Comparison of ENCODE assay signal across 13 cellular contexts in the genomic region with DNA sequence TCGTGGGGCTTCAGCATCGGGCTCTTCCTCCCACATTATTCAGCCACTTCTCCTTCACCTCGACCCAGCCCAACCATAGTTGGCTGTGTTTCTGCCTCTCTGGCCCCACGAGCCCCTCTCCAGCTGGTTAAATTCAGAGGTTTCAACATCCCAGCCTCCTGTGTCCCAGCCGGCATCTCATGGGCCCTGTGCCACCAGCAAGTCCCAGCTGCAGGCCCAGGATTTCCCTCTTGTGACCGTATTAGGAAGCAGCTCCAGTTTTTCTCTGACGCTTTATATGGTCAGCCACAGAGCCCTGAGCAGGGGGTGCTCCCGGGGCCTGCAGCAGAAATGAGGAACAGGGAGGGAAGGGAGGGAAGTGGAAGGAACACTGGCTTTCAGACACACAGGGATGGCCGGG. TPM values are rescaled to one million over a fixed set of nuclear protein-coding genes. Genes with fewer than 3 reads are reported as not detected.
DNase-seq lines count a peak whose midpoint lies in the region; ATAC-seq and TF ChIP-seq lines count a peak whose summit lies in the region.
"Had no signal": no experiment of that assay in that cellular context is flagged by ENCODE, and none has a peak within 500 bp of the region (broad histone marks: within the 10 kb centered on the region; RNA-seq: fewer than 3 reads in every experiment).

No MANE protein-coding gene starts in this region.

- 31 to 54% (median 42%) methylated on average over 9 of the region's 9 CpGs for WGBS in stomach, 5 donors

- H3K27ac ChIP-seq in coronary artery, result peak overlapping the region; percentile 64 to 91
- H3K27ac ChIP-seq in stomach, result peak overlapping the region in 4 of 5 donors; percentile 62 to 86 (median 76)

- H3K9me3 Mint-ChIP-seq in HFFc6, result no peaks in the 10 kb centered on the region
- H3K9me3 Mint-ChIP-seq: activated CD4-positive, alpha-beta memory T cell treated with anti-CD3 and anti-CD28 coated beads, Interleukin-2, amount 10 ng/mL, durations not matched to agents 7 days and 5 days had no signal

- H3K27me3 ChIP-seq in stomach, result no peaks in the 10 kb centered on the region

- intact Hi-C loops in stomach (cut with DNase I; ENCODE audit: low total_unique reads), result no loop called here

- peak; percentile 16 for TF ChIP-seq EP300 in stomach (IDR thresholded peaks at IDR 0.05)

- no peak for TF ChIP-seq CTCF in coronary artery (IDR thresholded peaks at IDR 0.05)
- TF ChIP-seq CTCF in stomach (IDR thresholded peaks at IDR 0.05), result no peak
- no peak for TF ChIP-seq CTCF in HFFc6 (IDR thresholded peaks at IDR 0.05)
- no peak for TF ChIP-seq CTCF in GM20000 (IDR thresholded peaks at IDR 0.05; ENCODE audit: extremely low read depth, missing control alignments)

- H3K4me3 Mint-ChIP-seq in HFFc6, result no peak overlapping the region
- H3K4me3 Mint-ChIP-seq: activated CD4-positive, alpha-beta memory T cell treated with anti-CD3 and anti-CD28 coated beads, Interleukin-2, amount 10 ng/mL, durations not matched to agents 7 days and 5 days had no signal

- DNase-seq in KBM-7 (peak; percentile 44), coronary artery (ENCODE audit: low spot score) (peak; percentile 95), left kidney (ENCODE audit: low read depth, low spot score) (peak; percentile 42), stomach (peak; percentile 35), HFFc6 (no peak), GM20000 (ENCODE audit: low spot score) (no peak), NCI-H524 treated with DMSO at 0.1 percent for 48 hours (lab: John Stamatoyannopoulos, UW) (no peak)
- DNase-seq: activated CD4-positive, alpha-beta memory T cell treated with anti-CD3 and anti-CD28 coated beads, Interleukin-2, amount 10 ng/mL, durations not matched to agents 7 days and 5 days; naive B cell; NCI-H187 treated with DMSO at 0.1 percent for 48 hours; SHP77 treated with DMSO at 0.1 percent for 48 hours had no signal

- H3K36me3 Mint-ChIP-seq in HFFc6 (ENCODE audit: low read depth), result no peaks in the 10 kb centered on the region
- H3K36me3 Mint-ChIP-seq: naive B cell had no signal

- H3K27ac Mint-ChIP-seq in HFFc6, result no peak overlapping the region
- H3K27ac Mint-ChIP-seq: activated CD4-positive, alpha-beta memory T cell treated with anti-CD3 and anti-CD28 coated beads, Interleukin-2, amount 10 ng/mL, durations not matched to agents 7 days and 5 days had no signal

- peaks cover 28% of the 10 kb centered on the region for H3K27me3 Mint-ChIP-seq in HFFc6 (ENCODE audit: insufficient read depth)
- H3K27me3 Mint-ChIP-seq: naive B cell had no signal

- no peaks in the 10 kb centered on the region for H3K9me3 ChIP-seq in stomach

- peaks cover 0 to 60% (median 20%) of the 10 kb centered on the region in 4 donors for H3K4me1 ChIP-seq in stomach

- no peak for ATAC-seq in GM21515 (IDR thresholded peaks at IDR 0.05; ENCODE audit: unreplicated experiment)

- in situ Hi-C loops in KBM-7 (cut with MboI; ENCODE audit: low pct_unique_long_range_greater_than_20kb, low sequenced_read_pairs), result no loop called here

- no peaks in the 10 kb centered on the region for H3K4me1 Mint-ChIP-seq in HFFc6 (ENCODE audit: low read depth)

- H3K4me3 ChIP-seq in coronary artery (peak overlapping the region; percentile 42), stomach (no peak overlapping the region)

- no peak for TF ChIP-seq POLR2A in stomach (IDR thresholded peaks at IDR 0.05)

- no peaks in the 10 kb centered on the region for H3K36me3 ChIP-seq in stomach

RNA-seq across cellular contexts. Expression of gene MYH11, which starts 27.4 kb away (rescaled TPM):
- 1,000 to 10,000 TPM in 4 of 5 donors, 100 to 1,000 TPM in 1; 496 to 3,048 (median 1,297) TPM for total RNA-seq in stomach
- 100 to 1,000 TPM in 1 of 3 donors, 10 to 100 TPM in 2; 33.8 to 494 (median 44.0) TPM for polyA plus RNA-seq in stomach
- total RNA-seq in HFFc6 (2021; fragmentation: NEBNext Ultra II Directional; extraction: Animal tissue kit (Norgen Biotek cat#: 25700)), result under 1 TPM in 4 of 6 experiments, not detected in 2; 0.02 to 0.23 (median 0.21) TPM
- total RNA-seq: epithelial cell of proximal tubule had no signal

RNA-seq across cellular contexts. Expression of gene CEP20, which starts 58.9 kb away (rescaled TPM):
- 10 to 100 TPM in 2 of 5 donors, 1 to 10 TPM in 3; 7.0 to 40.0 (median 8.2) TPM for total RNA-seq in stomach
- polyA plus RNA-seq in stomach, result 10 to 100 TPM; 22.2 to 38.3 (median 24.0) TPM
- total RNA-seq in HFFc6 (2021; fragmentation: NEBNext Ultra II Directional; extraction: Animal tissue kit (Norgen Biotek cat#: 25700)), result 10 to 100 TPM; 40.1 to 57.5 (median 49.4) TPM

Comparison
In these comparisons a context has a peak if more than half of its experiments do, and no peak if none do; other contexts are left out.
1. DNase-seq: peak in KBM-7 (single experiment), coronary artery (single experiment), left kidney (single experiment) and stomach (single experiment); none in HFFc6 (single experiment), GM20000 (single experiment) and NCI-H524 treated with DMSO at 0.1 percent for 48 hours (single experiment).
2. RNA of gene MYH11, which starts 27.4 kb away (total RNA-seq): 496 to 3,048 TPM in stomach; 0.02 to 0.23 TPM in HFFc6; every median in the first group is over 100 times any median in the second.